ENCODE assay signal across 34 cellular contexts in genomic region chr3:165443664-165444063, GRCh38.
"Had no signal": no experiment of that assay in that cellular context is flagged by ENCODE, and none has a peak within 500 bp of the region (broad histone marks: within the 10 kb centered on the region; RNA-seq: fewer than 3 reads in every experiment).

No MANE protein-coding gene starts in this region.

- H3K4me3 ChIP-seq: MG63 had no signal

- H3K27me3 ChIP-seq: MG63 had no signal

- H3K36me3 ChIP-seq: MG63 had no signal

- DNase-seq: Karpas-422, Kasumi-1, MG63, MM.1S, MV-4-11, NCI-H1048, NCI-H1092, NCI-H1092 treated with DMSO at 0.1 percent for 48 hours, NCI-H1105, NCI-H1105 treated with DMSO at 0.1 percent for 48 hours, NCI-H1417, NCI-H1417 treated with DMSO at 0.1 percent for 48 hours, NCI-H1436, NCI-H1436 treated with DMSO at 0.1 percent for 48 hours, NCI-H146, NCI-H1694, NCI-H1694 treated with DMSO at 0.1 percent for 48 hours, NCI-H187, NCI-H187 treated with DMSO at 0.1 percent for 48 hours, NCI-H1930, NCI-H2029, NCI-H2029 treated with DMSO at 0.1 percent for 48 hours, NCI-H2081, NCI-H2081 treated with DMSO at 0.1 percent for 48 hours, NCI-H2107, NCI-H2171, NCI-H2171 treated with DMSO at 0.1 percent for 48 hours, NCI-H2227 treated with DMSO at 0.1 percent for 48 hours, NCI-H226, NCI-H345, NCI-H446, NCI-H446 treated with DMSO at 0.1 percent for 48 hours, NCI-H510A, NCI-H510A treated with DMSO at 0.1 percent for 48 hours had no signal
